ENCODE assay signal across 8 cellular contexts in genomic region chr14:67934087-67934486, GRCh38.
DNase-seq lines count a peak whose midpoint lies in the region; ATAC-seq and TF ChIP-seq lines count a peak whose summit lies in the region.

No MANE protein-coding gene starts in this region.

- TF ChIP-seq CTCF in body of pancreas (IDR thresholded peaks at IDR 0.05) (peak; percentile 60 to 93 (median 87)), spleen (IDR thresholded peaks at IDR 0.05 in 8 of 11, conservative IDR thresholded peaks at IDR 0.05 in 3 of 11) (peak; percentile 24 to 81 (median 67))

- H3K4me1 ChIP-seq in body of pancreas (peaks cover 6% of the 10 kb centered on the region), spleen (peaks cover 0 to 20% (median 0%) of the 10 kb centered on the region in 6 donors)

- intact Hi-C loops in body of pancreas (cut with DNase I): no loop called here
- intact Hi-C loops in spleen (cut with DNase I; ENCODE audit: low total_unique reads): loop anchor here (10.0 kb wide), 1 partner anchor 301 kb away; no protein-coding TSS in a partner anchor

- H3K4me3 ChIP-seq in body of pancreas (no peak overlapping the region), spleen (no peak overlapping the region)

- H3K27ac ChIP-seq in body of pancreas (peak overlapping the region in 1 of 4 donors; percentile 3), spleen (peak overlapping the region in 5 of 8 donors; percentile 6 to 36 (median 13))

- ATAC-seq in body of pancreas (peak; percentile 94), HG02938 (IDR thresholded peaks at IDR 0.05; ENCODE audit: unreplicated experiment) (no peak)

- TF ChIP-seq POLR2A in body of pancreas (IDR thresholded peaks at IDR 0.05) (no peak), spleen (IDR thresholded peaks at IDR 0.05) (no peak)

- H3K36me3 ChIP-seq in body of pancreas (replicated peaks in 1 of 2; ENCODE audit: insufficient read depth in 1 of 2, low read depth in 2 of 2) (no peaks in the 10 kb centered on the region), spleen (peaks cover 0 to 4% (median 0%) of the 10 kb centered on the region in 6 donors)

- DNase-seq in DMS153 treated with DMSO at 0.1 percent for 48 hours (lab: John Stamatoyannopoulos, UW; ENCODE audit: unreplicated experiment): peak; percentile 69
- peak; percentile 16 for DNase-seq in HK-2 (ENCODE audit: unreplicated experiment)
- peak; percentile 68 for DNase-seq in NCI-H526 treated with DMSO at 0.1 percent for 48 hours (lab: John Stamatoyannopoulos, UW)
- peak; percentile 20 to 63 (median 42) for DNase-seq in body of pancreas
- peak; percentile 79 for DNase-seq in iPS-NIHi11 (ENCODE audit: low spot score)
- DNase-seq in spleen: no peak
- no peak for DNase-seq in cortex of kidney (lab: John Stamatoyannopoulos, UW)

- H3K9me3 ChIP-seq in body of pancreas (no peaks in the 10 kb centered on the region), spleen (peaks cover 7 to 28% (median 24%) of the 10 kb centered on the region in 8 donors)

- H3K27me3 ChIP-seq in body of pancreas (no peaks in the 10 kb centered on the region), spleen (replicated peaks in 1 of 7) (no peaks in the 10 kb centered on the region)

- WGBS in body of pancreas, 2 donors: 27 to 52% methylated on average over 1 of the region's 1 CpG
- WGBS in spleen, 5 donors: 30 to 75% (median 50%) methylated on average over 1 of the region's 1 CpG

Comparison
In these comparisons a context has a peak if more than half of its experiments do, and no peak if none do; other contexts are left out.
1. DNase-seq: peak in DMS153 treated with DMSO at 0.1 percent for 48 hours (single experiment), HK-2 (single experiment), NCI-H526 treated with DMSO at 0.1 percent for 48 hours (single experiment), body of pancreas (4 of 4) and iPS-NIHi11 (single experiment); none in spleen (single experiment) and cortex of kidney (single experiment).